ENCODE assay signal across 8 cellular contexts in genomic region chr7:100887955-100888481, GRCh38. TPM values are rescaled to one million over a fixed set of nuclear protein-coding genes. Genes with fewer than 3 reads are reported as not detected.
DNase-seq lines count a peak whose midpoint lies in the region; ATAC-seq and TF ChIP-seq lines count a peak whose summit lies in the region.

No MANE protein-coding gene starts in this region.

- H3K9ac ChIP-seq in SK-N-MC (ENCODE audit: insufficient read length) = no peak overlapping the region

- H3K4me3 ChIP-seq in SK-N-MC (peak overlapping the region; percentile 90), gastroesophageal sphincter (no peak overlapping the region), aorta (ENCODE audit: low read length in 2 of 2) (no peak overlapping the region)

- H3K36me3 ChIP-seq in SK-N-MC (ENCODE audit: insufficient read depth, low read length) = peaks cover 60% of the 10 kb centered on the region
- H3K36me3 ChIP-seq in gastroesophageal sphincter = peaks cover 0 to 57% of the 10 kb centered on the region in 2 donors
- peaks cover 2 to 14% of the 10 kb centered on the region in 2 donors for H3K36me3 ChIP-seq in aorta (ENCODE audit: control insufficient read depth in 1 of 2, insufficient read depth in 2 of 2, low read length in 1 of 2)

- H3K27ac ChIP-seq in SK-N-MC (no peak overlapping the region; the same call in 1 of the 2 replicates), gastroesophageal sphincter (peak overlapping the region in 3 of 4 donors; percentile 49 to 92 (median 89)), aorta (ENCODE audit: low read depth in 1 of 2, low read length in 2 of 2) (no peak overlapping the region)

- 20 to 63% methylated on average over 1 to 7 of the region's 13 CpGs for WGBS in gastroesophageal sphincter (ENCODE audit: low coverage in 1 of 2), 2 donors
- 76% methylated on average over 13 of the region's 13 CpGs for WGBS in aorta, 2 donors

- H3K4me1 ChIP-seq in gastroesophageal sphincter (peaks cover 0 to 50% (median 21%) of the 10 kb centered on the region in 3 donors), aorta (ENCODE audit: control insufficient read depth in 1 of 2, insufficient read depth in 2 of 2, low read length in 2 of 2) (no peaks in the 10 kb centered on the region)

- TF ChIP-seq EP300 in gastroesophageal sphincter (IDR thresholded peaks at IDR 0.05) = no peak

- ATAC-seq in gastroesophageal sphincter (no peak), HG03457 (IDR thresholded peaks at IDR 0.05; ENCODE audit: unreplicated experiment) (no peak), aorta (ENCODE audit: low FRiP score) (no peak)
- ATAC-seq in stimulated activated effector memory CD8-positive, alpha-beta T cell treated with anti-CD3 and anti-CD28 coated beads, Interleukin-12 subunit alpha, Interleukin-12 subunit beta, amount 100 ng/mL, for 72 hours = no peak

- H3K9me3 Mint-ChIP-seq in activated CD4-positive, alpha-beta T cell treated with anti-CD3 and anti-CD28 coated beads, Interleukin-2, amount 10 ng/mL, durations not matched to agents 24 days and 14 days = no peaks in the 10 kb centered on the region
- no peaks in the 10 kb centered on the region for H3K9me3 Mint-ChIP-seq in stimulated activated effector memory CD8-positive, alpha-beta T cell treated with anti-CD3 and anti-CD28 coated beads, Interleukin-12 subunit alpha, Interleukin-12 subunit beta, amount 100 ng/mL, for 72 hours

- peak overlapping the region; percentile 83 for H3K4me3 Mint-ChIP-seq in activated CD4-positive, alpha-beta T cell treated with anti-CD3 and anti-CD28 coated beads, Interleukin-2, amount 10 ng/mL, durations not matched to agents 24 days and 14 days
- peak overlapping the region; percentile 79 for H3K4me3 Mint-ChIP-seq in stimulated activated effector memory CD8-positive, alpha-beta T cell treated with anti-CD3 and anti-CD28 coated beads, Interleukin-12 subunit alpha, Interleukin-12 subunit beta, amount 100 ng/mL, for 72 hours

- peak overlapping the region; percentile 87 for H3K27ac Mint-ChIP-seq in activated CD4-positive, alpha-beta T cell treated with anti-CD3 and anti-CD28 coated beads, Interleukin-2, amount 10 ng/mL, durations not matched to agents 24 days and 14 days
- peak overlapping the region; percentile 87 for H3K27ac Mint-ChIP-seq in stimulated activated effector memory CD8-positive, alpha-beta T cell treated with anti-CD3 and anti-CD28 coated beads, Interleukin-12 subunit alpha, Interleukin-12 subunit beta, amount 100 ng/mL, for 72 hours

- H3K27me3 ChIP-seq in gastroesophageal sphincter (no peaks in the 10 kb centered on the region), aorta (ENCODE audit: control insufficient read depth in 1 of 2, insufficient read depth in 2 of 2, low read length in 1 of 2) (no peaks in the 10 kb centered on the region)

- peaks cover 47% of the 10 kb centered on the region for H3K4me1 Mint-ChIP-seq in activated CD4-positive, alpha-beta T cell treated with anti-CD3 and anti-CD28 coated beads, Interleukin-2, amount 10 ng/mL, durations not matched to agents 24 days and 14 days
- H3K4me1 Mint-ChIP-seq in stimulated activated effector memory CD8-positive, alpha-beta T cell treated with anti-CD3 and anti-CD28 coated beads, Interleukin-12 subunit alpha, Interleukin-12 subunit beta, amount 100 ng/mL, for 72 hours = peaks cover 81% of the 10 kb centered on the region

- H3K9me3 ChIP-seq in SK-N-MC (ENCODE audit: low read depth, low read length) = no peaks in the 10 kb centered on the region
- H3K9me3 ChIP-seq in gastroesophageal sphincter = no peaks in the 10 kb centered on the region
- H3K9me3 ChIP-seq in aorta (ENCODE audit: control insufficient read depth, low read length) = no peaks in the 10 kb centered on the region

- no peak for TF ChIP-seq POLR2A in gastroesophageal sphincter (IDR thresholded peaks at IDR 0.05)

- no peak for TF ChIP-seq CTCF in gastroesophageal sphincter (IDR thresholded peaks at IDR 0.05)

- intact Hi-C loops in activated CD4-positive, alpha-beta T cell treated with anti-CD3 and anti-CD28 coated beads, Interleukin-2, amount 10 ng/mL, durations not matched to agents 24 days and 14 days (cut with micrococcal nuclease) = no loop called here
- intact Hi-C loops in aorta (cut with DNase I) = no loop called here

- peaks cover 23% of the 10 kb centered on the region for H3K27me3 Mint-ChIP-seq in activated CD4-positive, alpha-beta T cell treated with anti-CD3 and anti-CD28 coated beads, Interleukin-2, amount 10 ng/mL, durations not matched to agents 24 days and 14 days

- peaks cover 55% of the 10 kb centered on the region for H3K36me3 Mint-ChIP-seq in activated CD4-positive, alpha-beta T cell treated with anti-CD3 and anti-CD28 coated beads, Interleukin-2, amount 10 ng/mL, durations not matched to agents 24 days and 14 days (ENCODE audit: low read depth)
- H3K36me3 Mint-ChIP-seq in stimulated activated effector memory CD8-positive, alpha-beta T cell treated with anti-CD3 and anti-CD28 coated beads, Interleukin-12 subunit alpha, Interleukin-12 subunit beta, amount 100 ng/mL, for 72 hours = peaks cover 68% of the 10 kb centered on the region

- DNase-seq in activated CD4-positive, alpha-beta T cell treated with anti-CD3 and anti-CD28 coated beads, Interleukin-2, amount 10 ng/mL, durations not matched to agents 24 days and 14 days = peak; percentile 62
- no peak for DNase-seq in activated CD4-positive, alpha-beta T cell treated with anti-CD3 and anti-CD28 coated beads, Interleukin-2, amount 50 U/mL, for 4 hours
- DNase-seq in SK-N-MC (ENCODE audit: low read depth, low spot score) = no peak
- DNase-seq in stimulated activated effector memory CD8-positive, alpha-beta T cell treated with anti-CD3 and anti-CD28 coated beads, Interleukin-12 subunit alpha, Interleukin-12 subunit beta, amount 100 ng/mL, for 72 hours (ENCODE audit: low spot score in 2 of 2) = no peak
- no peak for DNase-seq in DMS 273 (lab: John Stamatoyannopoulos, UW; ENCODE audit: unreplicated experiment)
- no peak for DNase-seq in aorta

RNA-seq across cellular contexts. Expression of gene UFSP1, which starts 1.5 kb away (rescaled TPM):
- total RNA-seq in activated CD4-positive, alpha-beta T cell treated with anti-CD3 and anti-CD28 coated beads, Interleukin-2, amount 10 ng/mL, durations not matched to agents 24 days and 14 days = 4.5 TPM in 2 replicates
- total RNA-seq in gastroesophageal sphincter (1 to 10 TPM; 5.4 to 9.2 (median 7.7) TPM), aorta (1 to 10 TPM; 2.0 to 2.6 TPM)
- polyA plus RNA-seq in aorta = 1 to 10 TPM; 1.5 to 2.0 TPM

RNA-seq across cellular contexts. Expression of gene ACHE, which starts 7.7 kb away (rescaled TPM):
- total RNA-seq in activated CD4-positive, alpha-beta T cell treated with anti-CD3 and anti-CD28 coated beads, Interleukin-2, amount 10 ng/mL, durations not matched to agents 24 days and 14 days = not detected in 2 replicates
- total RNA-seq in gastroesophageal sphincter = 1 to 10 TPM in 3 of 4 donors, under 1 TPM in 1; 0.62 to 3.6 (median 1.1) TPM
- total RNA-seq in aorta = 1 to 10 TPM; 2.0 to 2.6 TPM
- 1 to 10 TPM; 1.0 to 1.1 TPM for polyA plus RNA-seq in aorta

RNA-seq across cellular contexts. Expression of gene SRRT, which starts 13.1 kb away (rescaled TPM):
- total RNA-seq in activated CD4-positive, alpha-beta T cell treated with anti-CD3 and anti-CD28 coated beads, Interleukin-2, amount 10 ng/mL, durations not matched to agents 24 days and 14 days = 300 and 318 TPM in 2 replicates
- total RNA-seq in gastroesophageal sphincter (10 to 100 TPM; 47.5 to 73.4 (median 57.0) TPM), aorta (100 to 1,000 TPM in 1 of 2 donors, 10 to 100 TPM in 1; 95.5 to 118 TPM)
- 100 to 1,000 TPM in 1 of 2 donors, 10 to 100 TPM in 1; 22.2 to 151 TPM for polyA plus RNA-seq in aorta

RNA-seq across cellular contexts. Expression of gene TRIP6, which starts 20.8 kb away (rescaled TPM):
- 42.7 and 47.6 TPM in 2 replicates for total RNA-seq in activated CD4-positive, alpha-beta T cell treated with anti-CD3 and anti-CD28 coated beads, Interleukin-2, amount 10 ng/mL, durations not matched to agents 24 days and 14 days
- total RNA-seq in gastroesophageal sphincter = 10 to 100 TPM; 71.9 to 94.3 (median 89.5) TPM
- 10 to 100 TPM; 77.3 to 80.3 TPM for total RNA-seq in aorta
- polyA plus RNA-seq in aorta = 100 to 1,000 TPM in 1 of 2 donors, 10 to 100 TPM in 1; 39.3 to 136 TPM

RNA-seq across cellular contexts. Expression of gene SLC12A9, which starts 35.5 kb away (rescaled TPM):
- total RNA-seq in activated CD4-positive, alpha-beta T cell treated with anti-CD3 and anti-CD28 coated beads, Interleukin-2, amount 10 ng/mL, durations not matched to agents 24 days and 14 days = 37.3 and 41.2 TPM in 2 replicates
- total RNA-seq in gastroesophageal sphincter = 10 to 100 TPM; 11.2 to 32.9 (median 20.2) TPM
- 10 to 100 TPM; 20.3 to 34.3 TPM for total RNA-seq in aorta
- polyA plus RNA-seq in aorta = 10 to 100 TPM in 1 of 2 donors, 1 to 10 TPM in 1; 8.5 to 43.9 TPM

Comparison
In these comparisons a context has a peak if more than half of its experiments do, and no peak if none do; other contexts are left out.
1. H3K27ac ChIP-seq: peak in gastroesophageal sphincter (3 of 4); none in SK-N-MC (single experiment) and aorta (0 of 2).